ENCODE assay signal across 19 cellular contexts in genomic region chr9:37191403-37192089, GRCh38.
DNase-seq lines count a peak whose midpoint lies in the region; ATAC-seq, FAIRE-seq and TF ChIP-seq lines count a peak whose summit lies in the region.
"Had no signal": no experiment of that assay in that cellular context is flagged by ENCODE, and none has a peak within 500 bp of the region (broad histone marks: within the 10 kb centered on the region; RNA-seq: fewer than 3 reads in every experiment).

No MANE protein-coding gene starts in this region.

- H3K9me2 ChIP-seq in GM23338 (ENCODE audit: insufficient read depth) (no peaks in the 10 kb centered on the region), OCI-LY1 (ENCODE audit: low read depth, low read length) (no peaks in the 10 kb centered on the region)

- H3K4me3 Mint-ChIP-seq in GM23338: peak overlapping the region; percentile 53
- H3K4me3 Mint-ChIP-seq: T-helper 1 cell treated with Interleukin-12 subunit alpha and Interleukin-12 subunit beta and Interleukin-4 antibody, amounts not matched to agents 30 μg/mL and 1 μg/mL, for 36 hours had no signal

- no peaks in the 10 kb centered on the region for H3K36me3 ChIP-seq in GM23338 (ENCODE audit: insufficient read depth)
- H3K36me3 ChIP-seq in OCI-LY1 (ENCODE audit: insufficient read depth, low read length): peaks cover 71% of the 10 kb centered on the region
- H3K36me3 ChIP-seq in iPS-20b (ENCODE audit: insufficient read depth, low read depth, low read length): no peaks in the 10 kb centered on the region
- H3K36me3 ChIP-seq: thyroid gland had no signal

- DNase-seq in D721Med (ENCODE audit: insufficient read length, low spot score) (peak; percentile 37), GM23338 (ENCODE audit: low spot score) (peak; percentile 37), NCI-H1436 (lab: John Stamatoyannopoulos, UW) (no peak), H54 (ENCODE audit: insufficient read length, low spot score) (no peak), 8988T (no peak), iPS-NIHi7 (ENCODE audit: extremely low spot score) (no peak)
- DNase-seq: activated CD4-positive, alpha-beta T cell treated with anti-CD3 and anti-CD28 coated beads, Interleukin-2, amount 50 U/mL, for 48 hours; activated naive CD4-positive, alpha-beta T cell treated with Interleukin-2 at 50 U/mL for 16 hours; central memory CD4-positive, alpha-beta T cell; effector CD4-positive, alpha-beta T cell; OCI-M1; SHP77; thyroid gland had no signal

- H2AFZ ChIP-seq in GM23338: no peak overlapping the region
- H2AFZ ChIP-seq in OCI-LY1 (ENCODE audit: low read length): no peak overlapping the region

- H3K4me2 ChIP-seq in GM23338 (peak overlapping the region; percentile 63), OCI-LY1 (ENCODE audit: low read length) (peak overlapping the region; percentile 20; the same call in 1 of the 2 replicates)
- H3K4me2 ChIP-seq: KMS-11 had no signal

- H3K9ac ChIP-seq in OCI-LY1 (ENCODE audit: low read length): peak overlapping the region; percentile 20; the same call in 1 of the 2 replicates
- peak overlapping the region; percentile 38; the same call in 1 of the 2 replicates for H3K9ac ChIP-seq in iPS-20b (ENCODE audit: low read depth, low read length)
- H3K9ac ChIP-seq: KMS-11 had no signal

- H4K20me1 ChIP-seq in GM23338 (replicated peaks; ENCODE audit: insufficient read depth): no peaks in the 10 kb centered on the region
- no peaks in the 10 kb centered on the region for H4K20me1 ChIP-seq in OCI-LY1 (ENCODE audit: insufficient read depth, low read length)

- H3K4me3 ChIP-seq in GM23338 (peak overlapping the region; percentile 34), OCI-LY1 (ENCODE audit: low read depth, low read length, poor library complexity, severe bottlenecking) (no peak overlapping the region), iPS-20b (ENCODE audit: low read length) (peak overlapping the region; percentile 39)
- H3K4me3 ChIP-seq: esophagus muscularis mucosa, right atrium auricular region, thyroid gland had no signal

- peaks cover 45% of the 10 kb centered on the region for H3K4me1 Mint-ChIP-seq in GM23338

- no peak for TF ChIP-seq POLR2A in H54 (IDR thresholded peaks at IDR 0.05; ENCODE audit: low read depth, low read length)

- H3K27me3 Mint-ChIP-seq in GM23338 (ENCODE audit: insufficient read depth, low read depth, poor library complexity): peaks cover 8% of the 10 kb centered on the region

- H3K27ac ChIP-seq in GM23338 (ENCODE audit: low read depth) (peak overlapping the region; percentile 60; the same call in 1 of the 2 replicates), OCI-LY1 (ENCODE audit: low read depth, low read length, poor library complexity, severe bottlenecking) (peak overlapping the region; percentile 90), iPS-20b (ENCODE audit: low read length) (peak overlapping the region; percentile 4)
- H3K27ac ChIP-seq: esophagus muscularis mucosa, KMS-11, right atrium auricular region, thyroid gland had no signal

- FAIRE-seq in D721Med (lab: Jason Lieb, UNC): peak; percentile 90
- no peak for FAIRE-seq in H54 (lab: Jason Lieb, UNC)

- H3K4me1 ChIP-seq in GM23338 (ENCODE audit: insufficient read depth): peaks cover 53% of the 10 kb centered on the region
- peaks cover 82% of the 10 kb centered on the region for H3K4me1 ChIP-seq in OCI-LY1 (ENCODE audit: insufficient read depth, low read length, severe bottlenecking)
- peaks cover 40% of the 10 kb centered on the region for H3K4me1 ChIP-seq in iPS-20b (ENCODE audit: insufficient read depth, low read length)
- H3K4me1 ChIP-seq: esophagus muscularis mucosa, thyroid gland had no signal

- peaks cover 28% of the 10 kb centered on the region for H3K36me3 Mint-ChIP-seq in GM23338 (ENCODE audit: low read depth)

- H3K79me2 ChIP-seq in GM23338 (replicated peaks; ENCODE audit: insufficient read depth): peaks cover 15% of the 10 kb centered on the region
- H3K79me2 ChIP-seq in OCI-LY1 (ENCODE audit: insufficient read depth, low read length): peaks cover 27% of the 10 kb centered on the region

- peaks cover 6% of the 10 kb centered on the region for H3K9me3 Mint-ChIP-seq in GM23338

- TF ChIP-seq CTCF in D721Med (IDR thresholded peaks at IDR 0.05; ENCODE audit: insufficient read depth, missing control alignments) (no peak), GM23338 (conservative IDR thresholded peaks at IDR 0.05; ENCODE audit: low read depth in 2 of 2) (no peak; a peak in 1 of 4 replicates), OCI-LY1 (IDR thresholded peaks at IDR 0.05; ENCODE audit: low read length) (no peak; the same call in 1 of the 2 replicates)

- H3K27me3 ChIP-seq in GM23338 (ENCODE audit: insufficient read depth) (no peaks in the 10 kb centered on the region), OCI-LY1 (ENCODE audit: insufficient read depth, low read length) (no peaks in the 10 kb centered on the region), iPS-20b (ENCODE audit: insufficient read depth, low read length) (no peaks in the 10 kb centered on the region)
- H3K27me3 ChIP-seq: esophagus muscularis mucosa, right atrium auricular region, thyroid gland had no signal

- H3K9me3 ChIP-seq in OCI-LY1 (ENCODE audit: low read length) (no peaks in the 10 kb centered on the region), iPS-20b (ENCODE audit: insufficient read depth, low read depth, low read length) (no peaks in the 10 kb centered on the region)
- H3K9me3 ChIP-seq: esophagus muscularis mucosa, right atrium auricular region, thyroid gland had no signal

- H3F3A ChIP-seq in GM23338 (replicated peaks; ENCODE audit: low read depth) (no peaks in the 10 kb centered on the region), OCI-LY1 (ENCODE audit: insufficient read depth, low read length) (peaks cover 9% of the 10 kb centered on the region; the same call in 1 of the 2 replicates)

- H3K27ac Mint-ChIP-seq in GM23338: peak overlapping the region; percentile 82
- H3K27ac Mint-ChIP-seq: T-helper 1 cell treated with Interleukin-12 subunit alpha and Interleukin-12 subunit beta and Interleukin-4 antibody, amounts not matched to agents 30 μg/mL and 1 μg/mL, for 36 hours had no signal

- ATAC-seq in GM23338: peak; percentile 73

TF ChIP-seq in GM23338, 12 proteins besides CTCF, POLR2A, EP300 and RAD21:
- TF ChIP-seq ZNF331 (CRISPR knock-in tag; IDR thresholded peaks at IDR 0.05; ENCODE audit: low read depth) (no peak), NANOG (IDR thresholded peaks at IDR 0.05; ENCODE audit: borderline replicate concordance) (0 out of 2 replicates have a peak, but pooled peaks have one; percentile 15), POLR2AphosphoS5 (IDR thresholded peaks at IDR 0.05; ENCODE audit: low read depth) (no peak), STAT1 (IDR thresholded peaks at IDR 0.05; ENCODE audit: unreplicated experiment) (no peak)
- TF ChIP-seq, protein P1, sequence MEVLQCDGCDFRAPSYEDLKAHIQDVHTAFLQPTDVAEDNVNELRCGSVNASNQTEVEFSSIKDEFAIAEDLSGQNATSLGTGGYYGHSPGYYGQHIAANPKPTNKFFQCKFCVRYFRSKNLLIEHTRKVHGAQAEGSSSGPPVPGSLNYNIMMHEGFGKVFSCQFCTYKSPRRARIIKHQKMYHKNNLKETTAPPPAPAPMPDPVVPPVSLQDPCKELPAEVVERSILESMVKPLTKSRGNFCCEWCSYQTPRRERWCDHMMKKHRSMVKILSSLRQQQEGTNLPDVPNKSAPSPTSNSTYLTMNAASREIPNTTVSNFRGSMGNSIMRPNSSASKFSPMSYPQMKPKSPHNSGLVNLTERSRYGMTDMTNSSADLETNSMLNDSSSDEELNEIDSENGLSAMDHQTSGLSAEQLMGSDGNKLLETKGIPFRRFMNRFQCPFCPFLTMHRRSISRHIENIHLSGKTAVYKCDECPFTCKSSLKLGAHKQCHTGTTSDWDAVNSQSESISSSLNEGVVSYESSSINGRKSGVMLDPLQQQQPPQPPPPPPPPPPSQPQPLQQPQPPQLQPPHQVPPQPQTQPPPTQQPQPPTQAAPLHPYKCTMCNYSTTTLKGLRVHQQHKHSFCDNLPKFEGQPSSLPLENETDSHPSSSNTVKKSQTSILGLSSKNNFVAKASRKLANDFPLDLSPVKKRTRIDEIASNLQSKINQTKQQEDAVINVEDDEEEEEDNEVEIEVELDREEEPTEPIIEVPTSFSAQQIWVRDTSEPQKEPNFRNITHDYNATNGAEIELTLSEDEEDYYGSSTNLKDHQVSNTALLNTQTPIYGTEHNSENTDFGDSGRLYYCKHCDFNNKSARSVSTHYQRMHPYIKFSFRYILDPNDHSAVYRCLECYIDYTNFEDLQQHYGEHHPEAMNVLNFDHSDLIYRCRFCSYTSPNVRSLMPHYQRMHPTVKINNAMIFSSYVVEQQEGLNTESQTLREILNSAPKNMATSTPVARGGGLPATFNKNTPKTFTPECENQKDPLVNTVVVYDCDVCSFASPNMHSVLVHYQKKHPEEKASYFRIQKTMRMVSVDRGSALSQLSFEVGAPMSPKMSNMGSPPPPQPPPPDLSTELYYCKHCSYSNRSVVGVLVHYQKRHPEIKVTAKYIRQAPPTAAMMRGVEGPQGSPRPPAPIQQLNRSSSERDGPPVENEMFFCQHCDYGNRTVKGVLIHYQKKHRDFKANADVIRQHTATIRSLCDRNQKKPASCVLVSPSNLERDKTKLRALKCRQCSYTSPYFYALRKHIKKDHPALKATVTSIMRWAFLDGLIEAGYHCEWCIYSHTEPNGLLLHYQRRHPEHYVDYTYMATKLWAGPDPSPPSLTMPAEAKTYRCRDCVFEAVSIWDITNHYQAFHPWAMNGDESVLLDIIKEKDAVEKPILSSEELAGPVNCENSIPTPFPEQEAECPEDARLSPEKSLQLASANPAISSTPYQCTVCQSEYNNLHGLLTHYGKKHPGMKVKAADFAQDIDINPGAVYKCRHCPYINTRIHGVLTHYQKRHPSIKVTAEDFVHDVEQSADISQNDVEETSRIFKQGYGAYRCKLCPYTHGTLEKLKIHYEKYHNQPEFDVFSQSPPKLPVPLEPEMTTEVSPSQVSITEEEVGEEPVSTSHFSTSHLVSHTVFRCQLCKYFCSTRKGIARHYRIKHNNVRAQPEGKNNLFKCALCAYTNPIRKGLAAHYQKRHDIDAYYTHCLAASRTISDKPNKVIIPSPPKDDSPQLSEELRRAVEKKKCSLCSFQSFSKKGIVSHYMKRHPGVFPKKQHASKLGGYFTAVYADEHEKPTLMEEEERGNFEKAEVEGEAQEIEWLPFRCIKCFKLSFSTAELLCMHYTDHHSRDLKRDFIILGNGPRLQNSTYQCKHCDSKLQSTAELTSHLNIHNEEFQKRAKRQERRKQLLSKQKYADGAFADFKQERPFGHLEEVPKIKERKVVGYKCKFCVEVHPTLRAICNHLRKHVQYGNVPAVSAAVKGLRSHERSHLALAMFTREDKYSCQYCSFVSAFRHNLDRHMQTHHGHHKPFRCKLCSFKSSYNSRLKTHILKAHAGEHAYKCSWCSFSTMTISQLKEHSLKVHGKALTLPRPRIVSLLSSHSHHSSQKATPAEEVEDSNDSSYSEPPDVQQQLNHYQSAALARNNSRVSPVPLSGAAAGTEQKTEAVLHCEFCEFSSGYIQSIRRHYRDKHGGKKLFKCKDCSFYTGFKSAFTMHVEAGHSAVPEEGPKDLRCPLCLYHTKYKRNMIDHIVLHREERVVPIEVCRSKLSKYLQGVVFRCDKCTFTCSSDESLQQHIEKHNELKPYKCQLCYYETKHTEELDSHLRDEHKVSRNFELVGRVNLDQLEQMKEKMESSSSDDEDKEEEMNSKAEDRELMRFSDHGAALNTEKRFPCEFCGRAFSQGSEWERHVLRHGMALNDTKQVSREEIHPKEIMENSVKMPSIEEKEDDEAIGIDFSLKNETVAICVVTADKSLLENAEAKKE (CRISPR knock-in tag; IDR thresholded peaks at IDR 0.05): no peak

Comparison
In these comparisons a context has a peak if more than half of its experiments do, and no peak if none do; other contexts are left out.
1. DNase-seq: peak in D721Med (single experiment) and GM23338 (single experiment); none in NCI-H1436 (single experiment), H54 (single experiment), 8988T (single experiment) and iPS-NIHi7 (single experiment).
2. H3K27ac ChIP-seq: peak in every context shown above with its lines; median percentile 90 in OCI-LY1; 60 in GM23338; 4 in iPS-20b.